In genomic region chr3:59567656-59568055, GRCh38 we compare ENCODE assay signal across 25 cellular contexts.
"Had no signal": no experiment of that assay in that cellular context is flagged by ENCODE, and none has a peak within 500 bp of the region (broad histone marks: within the 10 kb centered on the region; RNA-seq: fewer than 3 reads in every experiment).

No MANE protein-coding gene starts in this region.

- H3K9me3 Mint-ChIP-seq: activated B cell treated with CpG ODN at 0.5 μM for 24 hours; activated CD4-positive, alpha-beta memory T cell treated with anti-CD3 and anti-CD28 coated beads for 36 hours; activated CD4-positive, alpha-beta T cell treated with anti-CD3 and anti-CD28 coated beads, Interleukin-2, amount 10 ng/mL, durations not matched to agents 24 days and 14 days; activated T-cell treated with anti-CD3 and anti-CD28 coated beads, Interleukin-2, amount 50 U/mL, for 4 hours had no signal

- H3K27me3 Mint-ChIP-seq: activated B cell treated with CpG ODN at 0.5 μM for 24 hours; activated CD4-positive, alpha-beta T cell treated with anti-CD3 and anti-CD28 coated beads, Interleukin-2, amount 10 ng/mL, durations not matched to agents 24 days and 14 days; activated naive CD8-positive, alpha-beta T cell had no signal

- DNase-seq: activated B cell treated with CpG ODN at 0.5 μM for 24 hours; activated CD4-positive, alpha-beta memory T cell treated with anti-CD3 and anti-CD28 coated beads for 36 hours; activated CD4-positive, alpha-beta T cell treated with anti-CD3 and anti-CD28 coated beads for 1 hour; activated CD4-positive, alpha-beta T cell treated with anti-CD3 and anti-CD28 coated beads, Interleukin-2, amount 10 ng/mL, durations not matched to agents 24 days and 14 days; activated CD8-positive, alpha-beta memory T cell treated with anti-CD3 and anti-CD28 coated beads for 24 hours; activated effector memory CD4-positive, alpha-beta T cell treated with anti-CD3 and anti-CD28 coated beads, Interleukin-2, amount 50 U/mL, for 16 hours; activated naive CD4-positive, alpha-beta T cell treated with Interleukin-2 at 50 U/mL for 16 hours; activated T-cell treated with anti-CD3 and anti-CD28 coated beads, Interleukin-2, amount 50 U/mL, for 4 hours; amygdala; brain microvascular endothelial cell; caudate nucleus; MM.1S; NCI-H1105 treated with DMSO at 0.1 percent for 48 hours; NCI-H1436 treated with DMSO at 0.1 percent for 48 hours; NCI-H187; NCI-H2081; NCI-H446; NCI-H524; Peyer's patch; SHP77; T-helper 17 cell; T-helper 9 cell had no signal

- ATAC-seq: activated T-cell treated with anti-CD3 and anti-CD28 coated beads, Interleukin-2, amount 50 U/mL, for 4 hours; T-helper 17 cell had no signal

- H3K27ac Mint-ChIP-seq: activated B cell treated with CpG ODN at 0.5 μM for 24 hours; activated CD4-positive, alpha-beta T cell treated with anti-CD3 and anti-CD28 coated beads, Interleukin-2, amount 10 ng/mL, durations not matched to agents 24 days and 14 days; activated naive CD8-positive, alpha-beta T cell; T-helper 17 cell had no signal

- FAIRE-seq: TTC549 had no signal

- H3K9me3 ChIP-seq: Peyer's patch, SJSA1 had no signal

- H3K4me3 ChIP-seq: Peyer's patch, SJSA1 had no signal

- H3K4me3 Mint-ChIP-seq: activated B cell treated with CpG ODN at 0.5 μM for 24 hours; activated CD4-positive, alpha-beta memory T cell treated with anti-CD3 and anti-CD28 coated beads for 36 hours; activated CD4-positive, alpha-beta T cell treated with anti-CD3 and anti-CD28 coated beads, Interleukin-2, amount 10 ng/mL, durations not matched to agents 24 days and 14 days; activated naive CD8-positive, alpha-beta T cell; activated T-cell treated with anti-CD3 and anti-CD28 coated beads, Interleukin-2, amount 50 U/mL, for 4 hours; T-helper 17 cell had no signal

- H3K36me3 ChIP-seq: brain microvascular endothelial cell, Peyer's patch, SJSA1 had no signal

- H3K36me3 Mint-ChIP-seq: activated CD4-positive, alpha-beta memory T cell treated with anti-CD3 and anti-CD28 coated beads for 36 hours had no signal

- H3K27ac ChIP-seq: brain microvascular endothelial cell, Peyer's patch, SJSA1 had no signal

- H3K27me3 ChIP-seq: brain microvascular endothelial cell, Peyer's patch, SJSA1 had no signal

- H3K4me1 ChIP-seq: Peyer's patch had no signal

- H3K4me1 Mint-ChIP-seq: activated B cell treated with CpG ODN at 0.5 μM for 24 hours had no signal
